Comparison of ENCODE assay signal across 22 cellular contexts in the genomic region with DNA sequence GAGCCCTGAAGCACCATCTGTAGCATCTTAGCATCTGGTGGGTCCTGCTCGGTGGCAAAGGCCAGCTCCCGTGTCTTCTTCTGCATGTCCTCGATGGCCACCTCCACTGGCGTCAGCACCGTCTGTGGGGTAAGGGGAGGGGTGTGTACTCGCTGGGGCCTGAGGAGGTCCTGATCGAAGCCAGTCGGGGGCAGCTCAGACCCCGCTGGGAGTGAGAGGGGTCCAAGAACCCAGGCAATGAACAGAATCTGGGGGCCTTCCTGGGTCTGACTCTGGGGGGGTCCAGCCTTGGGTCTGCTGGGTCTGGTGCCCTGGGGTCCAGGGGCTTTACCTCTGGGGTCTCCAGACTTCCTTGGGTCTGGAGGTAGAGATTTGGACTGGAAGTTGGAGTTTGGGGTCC. TPM values are rescaled to one million over a fixed set of nuclear protein-coding genes. Genes with fewer than 3 reads are reported as not detected.
DNase-seq lines count a peak whose midpoint lies in the region; ATAC-seq and TF ChIP-seq lines count a peak whose summit lies in the region.
"Had no signal": no experiment of that assay in that cellular context is flagged by ENCODE, and none has a peak within 500 bp of the region (broad histone marks: within the 10 kb centered on the region; RNA-seq: fewer than 3 reads in every experiment).

No MANE protein-coding gene starts in this region.

- no peak overlapping the region for H3K27ac Mint-ChIP-seq in CD8-positive, alpha-beta memory T cell
- H3K27ac Mint-ChIP-seq: CD14-positive monocyte, HFFc6 had no signal

- DNase-seq in Right ventricle myocardium inferior (ENCODE audit: missing footprints) (peak; percentile 67), heart left ventricle (no peak), esophagus muscularis mucosa (ENCODE audit: extremely low spot score) (no peak), vagina (ENCODE audit: extremely low spot score in 2 of 2) (no peak)
- no peak for DNase-seq in CD8-positive, alpha-beta memory T cell
- DNase-seq: 8988T, COR-L47, DMS 273 treated with DMSO at 0.1 percent for 48 hours, DND-41, HFFc6, NCI-H1048, NCI-H1436 treated with DMSO at 0.1 percent for 48 hours, NCI-H2029, NCI-H526 had no signal

- H3K9me3 ChIP-seq in heart left ventricle, result no peaks in the 10 kb centered on the region
- H3K9me3 ChIP-seq in esophagus muscularis mucosa, result no peaks in the 10 kb centered on the region
- H3K9me3 ChIP-seq in vagina, result no peaks in the 10 kb centered on the region
- no peaks in the 10 kb centered on the region for H3K9me3 ChIP-seq in CD8-positive, alpha-beta memory T cell (ENCODE audit: low read length)

- TF ChIP-seq CTCF in heart left ventricle (IDR thresholded peaks at IDR 0.05) (no peak), esophagus muscularis mucosa (IDR thresholded peaks at IDR 0.05) (no peak), vagina (IDR thresholded peaks at IDR 0.05) (no peak)

- H3K9ac ChIP-seq in rectal smooth muscle tissue (ENCODE audit: low read length), result no peak overlapping the region

- peaks cover 9 to 12% of the 10 kb centered on the region in 2 donors for H3K27me3 Mint-ChIP-seq in CD8-positive, alpha-beta memory T cell

- WGBS in heart left ventricle, 4 donors, result 78 to 89% (median 83%) methylated on average over 4 to 9 of the region's 9 CpGs
- WGBS in esophagus muscularis mucosa, result 93% methylated on average over 7 of the region's 9 CpGs

- TF ChIP-seq POLR2A in heart left ventricle (IDR thresholded peaks at IDR 0.05) (no peak), esophagus muscularis mucosa (IDR thresholded peaks at IDR 0.05; ENCODE audit: low read depth) (no peak), vagina (IDR thresholded peaks at IDR 0.05) (no peak)

- no peaks in the 10 kb centered on the region for H3K9me3 Mint-ChIP-seq in CD8-positive, alpha-beta memory T cell
- H3K9me3 Mint-ChIP-seq: HFFc6 had no signal

- H3K36me3 ChIP-seq in heart left ventricle, result peaks cover 0 to 61% (median 32%) of the 10 kb centered on the region in 9 donors
- peaks cover 0 to 53% (median 23%) of the 10 kb centered on the region in 4 donors for H3K36me3 ChIP-seq in esophagus muscularis mucosa
- H3K36me3 ChIP-seq in rectal smooth muscle tissue (ENCODE audit: control insufficient read depth, insufficient read depth, low read length), result no peaks in the 10 kb centered on the region
- no peaks in the 10 kb centered on the region for H3K36me3 ChIP-seq in vagina
- no peaks in the 10 kb centered on the region for H3K36me3 ChIP-seq in CD8-positive, alpha-beta memory T cell (ENCODE audit: insufficient read depth, low read length)

- CTCF ChIA-PET in CD8-positive, alpha-beta memory T cell (lab: Charles Lee), result no interaction called here

- ATAC-seq in Right ventricle myocardium inferior (no peak), heart left ventricle (no peak), HG02970 (IDR thresholded peaks at IDR 0.05; ENCODE audit: low FRiP score, unreplicated experiment) (no peak), HG03196 (IDR thresholded peaks at IDR 0.05; ENCODE audit: unreplicated experiment) (no peak)

- H3K4me1 ChIP-seq in heart left ventricle (peaks cover 4 to 59% (median 41%) of the 10 kb centered on the region in 12 donors), esophagus muscularis mucosa (peaks cover 41 to 76% (median 70%) of the 10 kb centered on the region in 4 donors), rectal smooth muscle tissue (ENCODE audit: control insufficient read depth, insufficient read depth, low read length) (peaks cover 23% of the 10 kb centered on the region), vagina (peaks cover 54% of the 10 kb centered on the region)
- H3K4me1 ChIP-seq in CD8-positive, alpha-beta memory T cell (ENCODE audit: insufficient read depth, low read length), result peaks cover 9% of the 10 kb centered on the region

- TF ChIP-seq EP300 in esophagus muscularis mucosa (IDR thresholded peaks at IDR 0.05), result no peak

- H3K4me3 Mint-ChIP-seq in CD8-positive, alpha-beta memory T cell, result no peak overlapping the region
- H3K4me3 Mint-ChIP-seq: CD14-positive monocyte, HFFc6 had no signal

- H3K27ac ChIP-seq in heart left ventricle, result peak overlapping the region in 6 of 12 donors; percentile 3 to 97 (median 52)
- peak overlapping the region; percentile 89 to 96 (median 93) for H3K27ac ChIP-seq in esophagus muscularis mucosa (replicated peaks in 1 of 4)
- H3K27ac ChIP-seq in rectal smooth muscle tissue (ENCODE audit: low read depth, low read length), result peak overlapping the region; percentile 98
- H3K27ac ChIP-seq in vagina, result peak overlapping the region; percentile 95
- H3K27ac ChIP-seq in CD8-positive, alpha-beta memory T cell (ENCODE audit: low read depth, low read length), result no peak overlapping the region
- H3K27ac ChIP-seq: HL-60 had no signal

- no peaks in the 10 kb centered on the region for H3K36me3 Mint-ChIP-seq in CD8-positive, alpha-beta memory T cell
- H3K36me3 Mint-ChIP-seq: CD14-positive monocyte had no signal

- intact Hi-C loops in Right ventricle myocardium inferior (cut with DNase I), result loop anchor here (5.0 kb wide), 1 partner anchor 164 kb away; no protein-coding TSS in a partner anchor
- intact Hi-C loops in heart left ventricle (cut with DNase I), result loop anchor here in 8 of 10 donors (5.0 to 10.0 kb wide), 4 partner anchors 64 to 266 kb away; no protein-coding TSS in a partner anchor
- intact Hi-C loops in esophagus muscularis mucosa (cut with DNase I), result no loop called here
- intact Hi-C loops in vagina (cut with DNase I), result loop anchor here (10.0 kb wide), 1 partner anchor 166 kb away; no protein-coding TSS in a partner anchor

- no peak overlapping the region for H3K4me3 ChIP-seq in heart left ventricle
- H3K4me3 ChIP-seq in esophagus muscularis mucosa, result no peak overlapping the region
- no peak overlapping the region for H3K4me3 ChIP-seq in rectal smooth muscle tissue (ENCODE audit: low read length)
- no peak overlapping the region for H3K4me3 ChIP-seq in vagina
- H3K4me3 ChIP-seq in CD8-positive, alpha-beta memory T cell (ENCODE audit: low read length), result no peak overlapping the region

- POLR2A ChIA-PET in CD8-positive, alpha-beta memory T cell (lab: Charles Lee), result no interaction called here

- peaks cover 0 to 13% (median 0%) of the 10 kb centered on the region in 3 donors for H3K4me1 Mint-ChIP-seq in CD8-positive, alpha-beta memory T cell

- H3K27me3 ChIP-seq in heart left ventricle (peaks cover 0 to 6% (median 0%) of the 10 kb centered on the region in 9 donors), esophagus muscularis mucosa (no peaks in the 10 kb centered on the region), rectal smooth muscle tissue (ENCODE audit: control insufficient read depth, insufficient read depth, low read length) (no peaks in the 10 kb centered on the region), vagina (no peaks in the 10 kb centered on the region)
- H3K27me3 ChIP-seq in CD8-positive, alpha-beta memory T cell (ENCODE audit: insufficient read depth, low read length, poor library complexity, severe bottlenecking), result no peaks in the 10 kb centered on the region

RNA-seq across cellular contexts. Expression of a gene that starts 3.6 kb away (rescaled TPM):
- total RNA-seq in Right ventricle myocardium inferior (434 TPM), heart left ventricle (1,000 to 10,000 TPM in 1 of 9 donors, 100 to 1,000 TPM in 8; 232 to 1,831 (median 296) TPM), esophagus muscularis mucosa (1,000 to 10,000 TPM; 1,125 to 1,746 (median 1,157) TPM), vagina (486 TPM)
- 100 to 1,000 TPM; 275 to 281 TPM for polyA plus RNA-seq in heart left ventricle
- 1 to 10 TPM; 2.0 to 2.3 TPM for total RNA-seq in CD8-positive, alpha-beta memory T cell
- polyA plus RNA-seq in CD8-positive, alpha-beta memory T cell, result 0.16 TPM

RNA-seq across cellular contexts. Expression of a gene that starts 38.5 kb away (rescaled TPM):
- total RNA-seq in Right ventricle myocardium inferior, result 0.87 TPM
- total RNA-seq in heart left ventricle, result 1 to 10 TPM in 1 of 9 donors, not detected in 8; 6.3 TPM
- 10 to 100 TPM in 1 of 2 donors, under 1 TPM in 1; 0.61 to 10.2 TPM for polyA plus RNA-seq in heart left ventricle
- total RNA-seq in esophagus muscularis mucosa, result 1 to 10 TPM in 1 of 4 donors, not detected in 3; 2.0 TPM
- total RNA-seq in vagina, result not detected
- not detected for total RNA-seq in CD8-positive, alpha-beta memory T cell
- not detected for polyA plus RNA-seq in CD8-positive, alpha-beta memory T cell
- total RNA-seq: HFFc6, HT1080, M059J had no signal
- polyA plus RNA-seq: AG04450, CD14-positive monocyte had no signal

RNA-seq across cellular contexts. Expression of a gene that starts 45.3 kb away (rescaled TPM):
- total RNA-seq in Right ventricle myocardium inferior, result 8.6 TPM
- 10 to 100 TPM in 1 of 9 donors, 1 to 10 TPM in 8; 1.7 to 10.7 (median 5.2) TPM for total RNA-seq in heart left ventricle
- 1 to 10 TPM; 1.4 to 3.0 TPM for polyA plus RNA-seq in heart left ventricle
- total RNA-seq in esophagus muscularis mucosa, result 1 to 10 TPM; 1.4 to 6.6 (median 3.4) TPM
- total RNA-seq in vagina, result 2.7 TPM
- 10 to 100 TPM; 35.3 to 37.2 TPM for total RNA-seq in CD8-positive, alpha-beta memory T cell
- polyA plus RNA-seq in CD8-positive, alpha-beta memory T cell, result not detected

Comparison
In these comparisons a context has a peak if more than half of its experiments do, and no peak if none do; other contexts are left out.
1. RNA of a gene that starts 3.6 kb away (total RNA-seq): 1,125 to 1,746 TPM in esophagus muscularis mucosa, 486 TPM in vagina (single experiment), 434 TPM in Right ventricle myocardium inferior (single experiment) and 232 to 1,831 TPM in heart left ventricle; 2.0 to 2.3 TPM in CD8-positive, alpha-beta memory T cell; every median in the first group is over 10 times any median in the second.